ENCODE assay signal across 18 cellular contexts in genomic region chr1:116205941-116206679, GRCh38.
"Had no signal": no experiment of that assay in that cellular context is flagged by ENCODE, and none has a peak within 500 bp of the region (broad histone marks: within the 10 kb centered on the region; RNA-seq: fewer than 3 reads in every experiment).

No MANE protein-coding gene starts in this region.

- DNase-seq: KBM-7, MG63, NCI-H1092 treated with DMSO at 0.1 percent for 48 hours, NCI-H1436, NCI-H187, NCI-H2081 treated with DMSO at 0.1 percent for 48 hours, NCI-H2171, NCI-H226, NCI-H510A, NCI-H524 treated with DMSO at 0.1 percent for 48 hours, NCI-H69, NCI-H774, Right ventricle myocardium superior, RPMI8226, SIG-M5 had no signal

- H3K36me3 ChIP-seq: MG63, SJSA1 had no signal

- FAIRE-seq: RCC 7860 had no signal

- H3K27ac ChIP-seq: SJSA1, SK-N-MC had no signal

- H3K4me1 ChIP-seq: SJSA1 had no signal

- H3K4me3 ChIP-seq: MG63, SJSA1, SK-N-MC had no signal

- H3K9me3 ChIP-seq: MG63, SJSA1 had no signal
